In genomic region chr6:112839525-112839961, GRCh38 we compare ENCODE assay signal across 13 cellular contexts.
DNase-seq lines count a peak whose midpoint lies in the region; ATAC-seq and TF ChIP-seq lines count a peak whose summit lies in the region.
"Had no signal": no experiment of that assay in that cellular context is flagged by ENCODE, and none has a peak within 500 bp of the region (broad histone marks: within the 10 kb centered on the region; RNA-seq: fewer than 3 reads in every experiment).

No MANE protein-coding gene starts in this region.

- H3K9ac ChIP-seq in SK-N-MC (ENCODE audit: insufficient read length): peak overlapping the region; percentile 66

- H3K27ac ChIP-seq in SK-N-MC: peak overlapping the region; percentile 97
- no peak overlapping the region for H3K27ac ChIP-seq in osteoblast (ENCODE audit: low read depth, low read length)

- H3K27me3 ChIP-seq in osteoblast (ENCODE audit: insufficient read depth, low read length): no peaks in the 10 kb centered on the region

- H3K9me3 ChIP-seq in SK-N-MC (ENCODE audit: low read depth, low read length) (no peaks in the 10 kb centered on the region; the same call in 1 of the 2 replicates), osteoblast (ENCODE audit: low read depth, low read length) (no peaks in the 10 kb centered on the region)
- H3K9me3 ChIP-seq: Caco-2 had no signal

- H3K4me2 ChIP-seq in osteoblast (ENCODE audit: insufficient read depth, low read length): no peak overlapping the region

- no peak for TF ChIP-seq CTCF in fibroblast of the aortic adventitia (IDR thresholded peaks at IDR 0.05; ENCODE audit: insufficient read depth, low read length)
- TF ChIP-seq CTCF in osteoblast (IDR thresholded peaks at IDR 0.05; ENCODE audit: extremely low read depth, low read depth, low read length): no peak

- peaks cover 12% of the 10 kb centered on the region for H3K4me1 ChIP-seq in osteoblast (ENCODE audit: insufficient read depth, low read length)
- H3K4me1 ChIP-seq: Caco-2 had no signal

- no peaks in the 10 kb centered on the region for H3K36me3 ChIP-seq in SK-N-MC (ENCODE audit: insufficient read depth, low read length)
- H3K36me3 ChIP-seq in osteoblast (ENCODE audit: insufficient read depth, low read length): no peaks in the 10 kb centered on the region

- H3K4me3 ChIP-seq in SK-N-MC (peak overlapping the region; percentile 51), fibroblast of the aortic adventitia (ENCODE audit: low read depth, low read length) (no peak overlapping the region), osteoblast (ENCODE audit: insufficient read depth, low read length) (no peak overlapping the region)

- peak overlapping the region; percentile 7 for H2AFZ ChIP-seq in osteoblast (ENCODE audit: low read length)

- DNase-seq in EL (peak; percentile 74), SK-N-MC (ENCODE audit: low read depth, low spot score) (peak; percentile 99), fibroblast of the aortic adventitia (ENCODE audit: low read depth) (peak; percentile 94), osteoblast (ENCODE audit: insufficient read length, low spot score, missing footprints) (peak; percentile 87), activated gamma-delta T cell treated with Interleukin-2 at 50 U/mL for 16 hours (no peak), NCI-H526 treated with DMSO at 0.1 percent for 48 hours (lab: John Stamatoyannopoulos, UW) (no peak)
- DNase-seq in NK-92 treated with Interleukin-12 subunit alpha and Interleukin-12 subunit beta, amount 100 ng/mL, for 24 hours (lab: John Stamatoyannopoulos, UW): no peak
- DNase-seq: activated CD8-positive, alpha-beta memory T cell treated with anti-CD3 and anti-CD28 coated beads, Interleukin-2, amount 50 U/mL, for 48 hours; amygdala; Caco-2; effector CD4-positive, alpha-beta T cell; NCI-H1105 treated with DMSO at 0.1 percent for 48 hours had no signal

- no peak for ATAC-seq in HG02571 (IDR thresholded peaks at IDR 0.05; ENCODE audit: unreplicated experiment)

- no peaks in the 10 kb centered on the region for H4K20me1 ChIP-seq in osteoblast (ENCODE audit: insufficient read depth, low read length)

- no peaks in the 10 kb centered on the region for H3K79me2 ChIP-seq in osteoblast (ENCODE audit: insufficient read depth, low read length)

Comparison
In these comparisons a context has a peak if more than half of its experiments do, and no peak if none do; other contexts are left out.
1. DNase-seq: peak in EL (single experiment), SK-N-MC (single experiment), fibroblast of the aortic adventitia (single experiment) and osteoblast (single experiment); none in activated gamma-delta T cell treated with Interleukin-2 at 50 U/mL for 16 hours (single experiment), NCI-H526 treated with DMSO at 0.1 percent for 48 hours (single experiment) and NK-92 treated with Interleukin-12 subunit alpha and Interleukin-12 subunit beta, amount 100 ng/mL, for 24 hours (single experiment).